Comparison of ENCODE assay signal across 26 cellular contexts in the genomic region with DNA sequence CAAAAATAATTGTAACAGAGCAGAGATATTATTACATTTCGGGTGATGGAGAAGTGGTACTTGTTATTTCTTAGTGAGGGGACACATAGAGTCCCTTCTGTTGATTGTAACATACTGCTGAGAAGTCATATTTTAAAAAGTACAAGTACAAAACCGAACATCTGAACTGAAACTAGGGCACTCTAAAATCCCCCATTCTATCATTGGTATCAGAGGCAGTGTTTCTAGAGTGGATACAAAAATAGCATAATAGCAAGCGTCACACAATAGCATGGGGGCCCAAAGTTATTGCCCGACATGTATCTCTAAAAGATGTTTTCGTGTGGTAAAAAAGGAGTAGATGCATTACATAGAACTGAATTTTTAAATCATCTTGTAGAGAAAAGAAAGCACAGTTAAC.
"Had no signal": no experiment of that assay in that cellular context is flagged by ENCODE, and none has a peak within 500 bp of the region (broad histone marks: within the 10 kb centered on the region; RNA-seq: fewer than 3 reads in every experiment).

No MANE protein-coding gene starts in this region.

- H3K27me3 Mint-ChIP-seq: activated naive CD8-positive, alpha-beta T cell treated with anti-CD3 and anti-CD28 coated beads for 36 hours; activated T-cell treated with anti-CD3 and anti-CD28 coated beads, Interleukin-2, amount 50 U/mL, for 24 hours; naive thymus-derived CD4-positive, alpha-beta T cell; progenitor cell of endocrine pancreas had no signal

- H3K36me3 ChIP-seq: esophagus squamous epithelium, gastroesophageal sphincter, left ventricle myocardium inferior, sigmoid colon, uterus had no signal

- H3K4me1 ChIP-seq: esophagus squamous epithelium, gastroesophageal sphincter, left ventricle myocardium inferior, sigmoid colon, testis, uterus had no signal

- H3K4me3 Mint-ChIP-seq: activated naive CD8-positive, alpha-beta T cell treated with anti-CD3 and anti-CD28 coated beads for 36 hours; activated T-cell treated with anti-CD3 and anti-CD28 coated beads, Interleukin-2, amount 50 U/mL, for 24 hours; endodermal cell; naive thymus-derived CD4-positive, alpha-beta T cell; neural crest cell; WTC11 had no signal

- H3K27ac ChIP-seq: coronary artery, esophagus squamous epithelium, gastroesophageal sphincter, left ventricle myocardium inferior, sigmoid colon, testis, uterus had no signal

- H3K4me3 ChIP-seq: coronary artery, esophagus squamous epithelium, gastroesophageal sphincter, left ventricle myocardium inferior, sigmoid colon, smooth muscle cell, testis, uterus had no signal

- H3K4me1 Mint-ChIP-seq: activated naive CD8-positive, alpha-beta T cell treated with anti-CD3 and anti-CD28 coated beads for 36 hours; naive thymus-derived CD4-positive, alpha-beta T cell; neural crest cell had no signal

- H3K27ac Mint-ChIP-seq: activated naive CD8-positive, alpha-beta T cell treated with anti-CD3 and anti-CD28 coated beads for 36 hours; activated T-cell treated with anti-CD3 and anti-CD28 coated beads, Interleukin-2, amount 50 U/mL, for 24 hours; activated T-helper 2 cell treated with anti-CD3 and anti-CD28 coated beads, Interferon-gamma antibody, Interleukin-2, Interleukin-4, amounts not matched to agents 10 μg/mL and 5 μg/mL and 100 μg/mL, durations not matched to agents 14 hours and 24 hours and 36 hours; endodermal cell; naive thymus-derived CD4-positive, alpha-beta T cell; progenitor cell of endocrine pancreas; WTC11 had no signal

- H3K4me2 ChIP-seq: smooth muscle cell had no signal

- H3K36me3 Mint-ChIP-seq: activated naive CD8-positive, alpha-beta T cell treated with anti-CD3 and anti-CD28 coated beads for 36 hours; naive thymus-derived CD4-positive, alpha-beta T cell had no signal

- ATAC-seq: gastroesophageal sphincter; naive thymus-derived CD4-positive, alpha-beta T cell; WTC11 had no signal

- DNase-seq: activated CD8-positive, alpha-beta memory T cell treated with anti-CD3 and anti-CD28 coated beads for 24 hours; activated CD8-positive, alpha-beta memory T cell treated with anti-CD3 and anti-CD28 coated beads, Interleukin-2, amount 50 U/mL, for 4 hours; activated naive CD4-positive, alpha-beta T cell treated with Interleukin-2 at 50 U/mL for 16 hours; activated naive CD8-positive, alpha-beta T cell treated with anti-CD3 and anti-CD28 coated beads for 36 hours; activated T-cell treated with anti-CD3 and anti-CD28 coated beads, Interleukin-2, amount 50 U/mL, for 24 hours; endodermal cell; esophagus squamous epithelium; head of caudate nucleus; hypothalamus; left ventricle myocardium inferior; naive thymus-derived CD4-positive, alpha-beta T cell; retina; sigmoid colon; stimulated activated CD4-positive, alpha-beta T cell treated with anti-CD3 and anti-CD28 coated beads, Interleukin-15, amount 100 ng/mL, for 24 hours; stimulated activated CD4-positive, alpha-beta T cell treated with anti-CD3 and anti-CD28 coated beads, Interleukin-2, amount 100 ng/mL, for 48 hours; stimulated activated naive CD4-positive, alpha-beta T cell; testis; trophoblast cell; uterus had no signal

- H3K27me3 ChIP-seq: esophagus squamous epithelium, gastroesophageal sphincter, sigmoid colon, testis, uterus had no signal
